In the genomic region with DNA sequence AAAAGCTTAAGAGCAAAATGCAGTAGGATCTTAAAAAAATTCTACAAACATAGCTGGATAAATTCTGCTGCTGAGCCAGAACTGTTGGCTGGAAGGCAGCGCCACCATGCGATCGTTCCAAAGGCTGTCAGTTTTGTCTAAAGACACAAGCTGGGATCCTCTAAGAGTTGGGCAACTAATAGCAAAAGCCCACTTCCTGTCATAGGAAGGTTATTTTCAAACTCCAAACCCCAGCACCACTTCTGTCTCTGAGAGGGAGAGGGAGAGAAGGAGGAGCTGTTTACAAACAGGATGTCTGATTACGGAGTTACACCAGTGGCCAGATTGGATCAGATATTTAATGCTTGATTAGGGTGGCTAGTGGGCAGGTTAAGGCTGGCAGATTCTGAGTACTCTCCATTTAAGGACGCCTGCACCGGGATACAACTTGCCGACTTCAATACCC, we compare ENCODE assay signal across 8 cellular contexts. TPM values are rescaled to one million over a fixed set of nuclear protein-coding genes. Genes with fewer than 3 reads are reported as not detected.
DNase-seq lines count a peak whose midpoint lies in the region; ATAC-seq and TF ChIP-seq lines count a peak whose summit lies in the region.

No MANE protein-coding gene starts in this region.

- TF ChIP-seq CTCF in esophagus squamous epithelium (IDR thresholded peaks at IDR 0.05) (peak in 5 of 6 experiments; percentile 46 to 68 (median 65)), transverse colon (IDR thresholded peaks at IDR 0.05) (peak; percentile 43 to 66 (median 49))

- H3K27ac ChIP-seq in esophagus squamous epithelium (peak overlapping the region in 3 of 4 donors; percentile 49 to 74 (median 66)), transverse colon (peak overlapping the region; percentile 49 to 73 (median 56))

- H3K4me1 ChIP-seq in esophagus squamous epithelium = peaks cover 9 to 42% (median 31%) of the 10 kb centered on the region in 3 donors
- H3K4me1 ChIP-seq in transverse colon = peaks cover 15 to 60% (median 43%) of the 10 kb centered on the region in 4 donors

- WGBS in esophagus squamous epithelium, 2 donors = 4 to 28% methylated on average over 7 of the region's 7 CpGs
- 18 to 49% methylated on average over 3 to 7 of the region's 7 CpGs for WGBS in transverse colon (ENCODE audit: low coverage in 1 of 2), 2 donors

- TF ChIP-seq EP300 in transverse colon (IDR thresholded peaks at IDR 0.05; ENCODE audit: low read depth) = no peak

- no peaks in the 10 kb centered on the region for H3K4me1 Mint-ChIP-seq in naive B cell

- H3K4me3 Mint-ChIP-seq in naive B cell = no peak overlapping the region

- H3K4me3 ChIP-seq in esophagus squamous epithelium (peak overlapping the region in 1 of 4 donors; percentile 10), transverse colon (no peak overlapping the region)

- no peaks in the 10 kb centered on the region for H3K36me3 Mint-ChIP-seq in naive B cell

- H3K9me3 ChIP-seq in esophagus squamous epithelium = no peaks in the 10 kb centered on the region
- no peaks in the 10 kb centered on the region for H3K9me3 ChIP-seq in transverse colon

- peak; percentile 78 for DNase-seq in GM03348 (ENCODE audit: low spot score)
- DNase-seq in HT-29 (ENCODE audit: low spot score) = peak; percentile 52
- peak; percentile 64 for DNase-seq in activated CD4-positive, alpha-beta T cell treated with anti-CD3 and anti-CD28 coated beads for 48 hours
- DNase-seq in esophagus squamous epithelium (lab: John Stamatoyannopoulos, UW) = no peak
- peak; percentile 6 for DNase-seq in naive B cell
- peak; percentile 63 for DNase-seq in transverse colon
- DNase-seq in DMS114 treated with DMSO at 0.1 percent for 48 hours (lab: John Stamatoyannopoulos, UW; ENCODE audit: unreplicated experiment) = no peak

- intact Hi-C loops in esophagus squamous epithelium (cut with DNase I) = no loop called here
- intact Hi-C loops in transverse colon (cut with DNase I; ENCODE audit: low total_unique reads) = no loop called here

- H3K27me3 ChIP-seq in esophagus squamous epithelium = no peaks in the 10 kb centered on the region
- H3K27me3 ChIP-seq in transverse colon = no peaks in the 10 kb centered on the region

- H3K27ac Mint-ChIP-seq in naive B cell = no peak overlapping the region

- H3K9me3 Mint-ChIP-seq in naive B cell = no peaks in the 10 kb centered on the region

- H3K36me3 ChIP-seq in esophagus squamous epithelium = no peaks in the 10 kb centered on the region
- H3K36me3 ChIP-seq in transverse colon = no peaks in the 10 kb centered on the region

- no peaks in the 10 kb centered on the region for H3K27me3 Mint-ChIP-seq in naive B cell

- no peak for TF ChIP-seq POLR2A in esophagus squamous epithelium (IDR thresholded peaks at IDR 0.05)
- TF ChIP-seq POLR2A in transverse colon (IDR thresholded peaks at IDR 0.05) = no peak

- in situ Hi-C loops in transverse colon (cut with MboI; ENCODE audit: low pct_ligation_motif_present in 1 of 4, low pct_unique_long_range_greater_than_20kb in 1 of 4, low sequenced_read_pairs in 3 of 4) = no loop called here

- ATAC-seq in naive B cell (ENCODE audit: low read depth in 2 of 2) (no peak), GM21360 (IDR thresholded peaks at IDR 0.05; ENCODE audit: unreplicated experiment) (no peak)

RNA-seq across cellular contexts. Expression of gene EIF4E3, which starts 44.0 kb away (rescaled TPM):
- 0.21 and 0.28 TPM in 2 replicates for total RNA-seq in HT-29 (2014; rRNA removed; shearing (Covaris generic))
- total RNA-seq in esophagus squamous epithelium (10 to 100 TPM in 2 of 4 donors, 1 to 10 TPM in 2; 7.4 to 16.2 (median 10.2) TPM), transverse colon (10 to 100 TPM in 2 of 4 donors, 1 to 10 TPM in 2; 6.0 to 35.6 (median 19.4) TPM)
- polyA plus RNA-seq in naive B cell (ENCODE audit: low read depth in 6 of 6) = 1 to 10 TPM; 2.1 to 5.1 (median 3.1) TPM

Comparison
In these comparisons a context has a peak if more than half of its experiments do, and no peak if none do; other contexts are left out.
1. DNase-seq: peak in GM03348 (single experiment), HT-29 (single experiment), activated CD4-positive, alpha-beta T cell treated with anti-CD3 and anti-CD28 coated beads for 48 hours (single experiment), naive B cell (single experiment) and transverse colon (single experiment); none in esophagus squamous epithelium (single experiment) and DMS114 treated with DMSO at 0.1 percent for 48 hours (single experiment).